12 cellular contexts compared by ENCODE assay signal in the genomic region with DNA sequence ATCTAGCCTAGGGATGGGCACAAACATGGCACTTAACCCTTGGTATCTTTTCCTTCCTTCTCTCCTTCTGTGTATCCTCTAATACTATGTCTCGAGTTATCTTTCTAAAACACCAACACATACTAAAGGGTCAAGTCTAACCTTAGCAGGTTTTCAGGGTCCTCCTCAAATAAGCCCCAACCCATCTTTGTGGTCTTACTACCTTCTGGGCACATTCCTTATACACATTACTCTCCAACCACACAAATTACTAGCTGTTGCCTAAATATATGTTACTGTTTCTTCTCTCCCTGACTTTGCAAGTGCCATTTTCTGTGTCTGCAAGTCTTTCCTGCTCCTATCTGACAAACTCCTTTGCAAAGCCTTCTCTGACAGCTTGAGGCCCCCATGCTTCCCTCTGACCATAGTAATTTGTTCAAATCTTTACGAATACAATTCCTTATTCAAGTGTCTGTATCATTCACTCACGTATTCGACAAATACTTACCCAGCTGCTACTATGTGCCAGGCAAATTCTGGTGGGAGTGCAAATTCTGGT. TPM values are rescaled to one million over a fixed set of nuclear protein-coding genes. Genes with fewer than 3 reads are reported as not detected.
A peak's percentile ranks its signal among the peaks of the same experiment; 100 is the strongest.
DNase-seq lines count a peak whose midpoint lies in the region; ATAC-seq and TF ChIP-seq lines count a peak whose summit lies in the region.
"Had no signal": no experiment of that assay in that cellular context is flagged by ENCODE, and none has a peak within 500 bp of the region (broad histone marks: within the 10 kb centered on the region; RNA-seq: fewer than 3 reads in every experiment).

No MANE protein-coding gene starts in this region.

- H3K36me3 ChIP-seq in CD4-positive, alpha-beta memory T cell (ENCODE audit: insufficient read depth, low read length), result no peaks in the 10 kb centered on the region
- H3K36me3 ChIP-seq in osteoblast (ENCODE audit: insufficient read depth, low read length) (no peaks in the 10 kb centered on the region), prostate gland (no peaks in the 10 kb centered on the region)
- H3K36me3 ChIP-seq: thyroid gland had no signal

- no peaks in the 10 kb centered on the region for H3K36me3 Mint-ChIP-seq in CD4-positive, alpha-beta memory T cell
- no peaks in the 10 kb centered on the region for H3K36me3 Mint-ChIP-seq in activated T-helper 2 cell treated with anti-CD3 and anti-CD28 coated beads, Interferon-gamma antibody, Interleukin-2, Interleukin-4, amounts not matched to agents 10 μg/mL and 5 μg/mL and 100 μg/mL, durations not matched to agents 14 hours and 24 hours and 36 hours (ENCODE audit: low read depth)

- CTCF ChIA-PET in CD4-positive, alpha-beta memory T cell (lab: Charles Lee; ENCODE audit: partially characterized antibody), result interaction anchor here (1.2 to 3.0 kb wide), 2 partner anchors 10 kb away, joined by 3 to 13 read pairs; no protein-coding TSS in a partner anchor

- H4K20me1 ChIP-seq in osteoblast (ENCODE audit: insufficient read depth, low read length), result no peaks in the 10 kb centered on the region

- TF ChIP-seq POLR2A in prostate gland (IDR thresholded peaks at IDR 0.05), result no peak

- no peaks in the 10 kb centered on the region for H3K27me3 ChIP-seq in CD4-positive, alpha-beta memory T cell (ENCODE audit: insufficient read depth, low read length)
- no peaks in the 10 kb centered on the region for H3K27me3 ChIP-seq in osteoblast (ENCODE audit: insufficient read depth, low read length)
- no peaks in the 10 kb centered on the region for H3K27me3 ChIP-seq in prostate gland (replicated peaks; ENCODE audit: insufficient read depth)
- H3K27me3 ChIP-seq: thyroid gland had no signal

- no peak for DNase-seq in CD4-positive, alpha-beta memory T cell
- DNase-seq in H4 (ENCODE audit: low spot score) (peak; percentile 36), osteoblast (ENCODE audit: insufficient read length, low spot score, missing footprints) (no peak), NCI-H524 treated with DMSO at 0.1 percent for 48 hours (lab: John Stamatoyannopoulos, UW) (no peak), prostate gland (ENCODE audit: low spot score) (no peak), inferior parietal cortex (ENCODE audit: extremely low spot score) (no peak)
- DNase-seq in activated T-helper 2 cell treated with anti-CD3 and anti-CD28 coated beads, Interferon-gamma antibody, Interleukin-2, Interleukin-4, amounts not matched to agents 10 μg/mL and 5 μg/mL and 100 μg/mL, durations not matched to agents 14 hours and 24 hours and 36 hours (ENCODE audit: low spot score), result no peak
- DNase-seq: anterior cingulate cortex, NCI-H2081 treated with DMSO at 0.1 percent for 48 hours, nephron progenitor cell, thyroid gland had no signal

- H3K4me1 Mint-ChIP-seq in CD4-positive, alpha-beta memory T cell, result peaks cover 23 to 49% (median 39%) of the 10 kb centered on the region in 4 donors
- peaks cover 28% of the 10 kb centered on the region for H3K4me1 Mint-ChIP-seq in activated T-helper 2 cell treated with anti-CD3 and anti-CD28 coated beads, Interferon-gamma antibody, Interleukin-2, Interleukin-4, amounts not matched to agents 10 μg/mL and 5 μg/mL and 100 μg/mL, durations not matched to agents 14 hours and 24 hours and 36 hours (ENCODE audit: low read depth)
- H3K4me1 Mint-ChIP-seq: nephron progenitor cell had no signal

- intact Hi-C loops in CD4-positive, alpha-beta memory T cell (cut with micrococcal nuclease), result loop anchor here (1.0 to 5.0 kb wide), 3 partner anchors 11 to 138 kb away; no protein-coding TSS in a partner anchor
- intact Hi-C loops in activated T-helper 2 cell treated with anti-CD3 and anti-CD28 coated beads, Interferon-gamma antibody, Interleukin-2, Interleukin-4, amounts not matched to agents 10 μg/mL and 5 μg/mL and 100 μg/mL, durations not matched to agents 14 hours and 24 hours and 36 hours (cut with micrococcal nuclease), result loop anchor here (5.0 kb wide), 3 partner anchors 143 to 243 kb away; no protein-coding TSS in a partner anchor
- intact Hi-C loops in prostate gland (cut with DNase I), result no loop called here

- peaks cover 0 to 10% (median 4%) of the 10 kb centered on the region in 8 donors for H3K9me3 Mint-ChIP-seq in CD4-positive, alpha-beta memory T cell
- no peaks in the 10 kb centered on the region for H3K9me3 Mint-ChIP-seq in activated T-helper 2 cell treated with anti-CD3 and anti-CD28 coated beads, Interferon-gamma antibody, Interleukin-2, Interleukin-4, amounts not matched to agents 10 μg/mL and 5 μg/mL and 100 μg/mL, durations not matched to agents 14 hours and 24 hours and 36 hours

- peaks cover 43% of the 10 kb centered on the region for H3K4me1 ChIP-seq in CD4-positive, alpha-beta memory T cell (ENCODE audit: insufficient read depth, low read length)
- peaks cover 28% of the 10 kb centered on the region for H3K4me1 ChIP-seq in osteoblast (ENCODE audit: insufficient read depth, low read length)
- H3K4me1 ChIP-seq in prostate gland (replicated peaks), result no peaks in the 10 kb centered on the region
- H3K4me1 ChIP-seq: thyroid gland had no signal

- H3K27ac ChIP-seq in CD4-positive, alpha-beta memory T cell (ENCODE audit: low read depth, low read length), result no peak overlapping the region
- H3K27ac ChIP-seq in osteoblast (ENCODE audit: low read depth, low read length) (peak overlapping the region; percentile 21), prostate gland (no peak overlapping the region)

- H3K4me3 Mint-ChIP-seq in CD4-positive, alpha-beta memory T cell, result peak overlapping the region in 4 of 8 donors; percentile 12 to 59 (median 38)
- H3K4me3 Mint-ChIP-seq in activated T-helper 2 cell treated with anti-CD3 and anti-CD28 coated beads, Interferon-gamma antibody, Interleukin-2, Interleukin-4, amounts not matched to agents 10 μg/mL and 5 μg/mL and 100 μg/mL, durations not matched to agents 14 hours and 24 hours and 36 hours (ENCODE audit: low read depth), result peak overlapping the region; percentile 34
- H3K4me3 Mint-ChIP-seq: nephron progenitor cell had no signal

- peak overlapping the region; percentile 28 for H2AFZ ChIP-seq in osteoblast (ENCODE audit: low read length)

- no peaks in the 10 kb centered on the region for H3K79me2 ChIP-seq in osteoblast (ENCODE audit: insufficient read depth, low read length)

- peak overlapping the region in 6 of 7 donors; percentile 32 to 80 (median 59) for H3K27ac Mint-ChIP-seq in CD4-positive, alpha-beta memory T cell
- H3K27ac Mint-ChIP-seq in activated T-helper 2 cell treated with anti-CD3 and anti-CD28 coated beads, Interferon-gamma antibody, Interleukin-2, Interleukin-4, amounts not matched to agents 10 μg/mL and 5 μg/mL and 100 μg/mL, durations not matched to agents 14 hours and 24 hours and 36 hours, result no peak overlapping the region
- H3K27ac Mint-ChIP-seq: nephron progenitor cell had no signal

- no peak for ATAC-seq in GM18511 (IDR thresholded peaks at IDR 0.05; ENCODE audit: unreplicated experiment)

- H3K9me3 ChIP-seq in CD4-positive, alpha-beta memory T cell (ENCODE audit: control insufficient read depth in 1 of 2, low read length in 2 of 2), result no peaks in the 10 kb centered on the region
- H3K9me3 ChIP-seq in osteoblast (ENCODE audit: low read depth, low read length), result no peaks in the 10 kb centered on the region
- H3K9me3 ChIP-seq in prostate gland, result no peaks in the 10 kb centered on the region
- H3K9me3 ChIP-seq: thyroid gland had no signal

- no peak for TF ChIP-seq CTCF in osteoblast (IDR thresholded peaks at IDR 0.05; ENCODE audit: extremely low read depth, low read depth, low read length)
- no peak for TF ChIP-seq CTCF in prostate gland (IDR thresholded peaks at IDR 0.05)

- no peak overlapping the region for H3K4me3 ChIP-seq in CD4-positive, alpha-beta memory T cell (ENCODE audit: low read length in 2 of 2)
- H3K4me3 ChIP-seq in osteoblast (ENCODE audit: insufficient read depth, low read length), result no peak overlapping the region
- H3K4me3 ChIP-seq in prostate gland, result no peak overlapping the region
- H3K4me3 ChIP-seq: thyroid gland had no signal

- H3K4me2 ChIP-seq in osteoblast (ENCODE audit: insufficient read depth, low read length), result no peak overlapping the region

- POLR2A ChIA-PET in CD4-positive, alpha-beta memory T cell (lab: Charles Lee; ENCODE audit: partially characterized antibody), result interaction anchor here (1.0 to 1.6 kb wide), 2 partner anchors 16 to 70 kb away, joined by 4 to 5 read pairs; partner anchors contain the start of gene NUP160

- no peaks in the 10 kb centered on the region for H3K27me3 Mint-ChIP-seq in CD4-positive, alpha-beta memory T cell
- H3K27me3 Mint-ChIP-seq in activated T-helper 2 cell treated with anti-CD3 and anti-CD28 coated beads, Interferon-gamma antibody, Interleukin-2, Interleukin-4, amounts not matched to agents 10 μg/mL and 5 μg/mL and 100 μg/mL, durations not matched to agents 14 hours and 24 hours and 36 hours (ENCODE audit: low read depth), result no peaks in the 10 kb centered on the region

- 92% methylated on average over 4 of the region's 4 CpGs for WGBS in prostate gland

RNA-seq across cellular contexts. Expression of gene NUP160, which starts 15.8 kb away (rescaled TPM):
- 10 to 100 TPM; 57.6 to 62.2 TPM for total RNA-seq in CD4-positive, alpha-beta memory T cell
- polyA plus RNA-seq in CD4-positive, alpha-beta memory T cell, result 10 to 100 TPM; 35.6 to 44.3 TPM
- 32.9 and 33.1 TPM in 2 replicates for total RNA-seq in H4 (2014; rRNA removed; shearing (Covaris generic))
- 81.2 and 84.7 TPM in 2 replicates for total RNA-seq in activated T-helper 2 cell treated with anti-CD3 and anti-CD28 coated beads, Interferon-gamma antibody, Interleukin-2, Interleukin-4, amounts not matched to agents 10 μg/mL and 5 μg/mL and 100 μg/mL, durations not matched to agents 14 hours and 24 hours and 36 hours
- total RNA-seq in osteoblast, result 25.3 and 27.1 TPM in 2 replicates
- total RNA-seq in prostate gland, result 10 to 100 TPM; 17.9 to 43.2 TPM
